ENCODE assay signal across 1 cellular context in the genomic region with DNA sequence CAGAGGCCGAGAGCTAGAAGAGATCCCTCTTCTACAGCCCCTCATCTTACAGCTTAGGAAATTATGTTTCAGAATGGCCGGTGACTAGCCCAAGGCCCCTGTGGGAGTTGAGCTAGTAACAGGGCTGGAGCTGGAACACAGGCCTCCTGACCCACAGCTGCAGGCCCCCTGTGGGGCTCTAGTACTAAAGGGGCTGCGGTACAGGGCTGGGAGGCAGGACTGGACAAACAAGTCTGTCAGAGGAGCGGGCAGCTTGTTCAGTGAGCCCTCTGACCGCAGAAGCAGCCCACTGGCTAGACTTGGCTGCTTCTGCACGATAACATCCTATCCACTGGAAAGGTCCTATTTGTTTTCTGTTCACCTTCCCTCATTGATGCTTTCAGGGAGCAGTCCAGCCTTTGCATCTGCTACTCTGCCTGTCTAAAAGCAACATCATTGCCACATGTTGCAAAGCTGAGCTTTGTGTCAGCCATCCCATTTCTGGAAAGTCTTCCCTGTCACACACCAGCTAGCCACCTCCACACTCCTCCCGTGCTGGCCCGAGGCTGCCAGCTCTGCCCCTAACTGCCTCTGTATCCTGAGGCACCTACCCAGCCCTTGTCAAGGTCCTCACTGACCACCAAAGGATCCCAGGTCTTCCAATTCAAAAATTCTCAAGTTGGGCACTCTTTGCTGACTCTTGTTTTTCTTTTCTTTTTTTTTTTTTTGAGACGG.
TF ChIP-seq lines count a peak whose summit lies in the region.

No MANE protein-coding gene starts in this region.

TF ChIP-seq in K562, 482 proteins besides CTCF, POLR2A, EP300 and RAD21 (continued from another document):
- TF ChIP-seq, protein P1, sequence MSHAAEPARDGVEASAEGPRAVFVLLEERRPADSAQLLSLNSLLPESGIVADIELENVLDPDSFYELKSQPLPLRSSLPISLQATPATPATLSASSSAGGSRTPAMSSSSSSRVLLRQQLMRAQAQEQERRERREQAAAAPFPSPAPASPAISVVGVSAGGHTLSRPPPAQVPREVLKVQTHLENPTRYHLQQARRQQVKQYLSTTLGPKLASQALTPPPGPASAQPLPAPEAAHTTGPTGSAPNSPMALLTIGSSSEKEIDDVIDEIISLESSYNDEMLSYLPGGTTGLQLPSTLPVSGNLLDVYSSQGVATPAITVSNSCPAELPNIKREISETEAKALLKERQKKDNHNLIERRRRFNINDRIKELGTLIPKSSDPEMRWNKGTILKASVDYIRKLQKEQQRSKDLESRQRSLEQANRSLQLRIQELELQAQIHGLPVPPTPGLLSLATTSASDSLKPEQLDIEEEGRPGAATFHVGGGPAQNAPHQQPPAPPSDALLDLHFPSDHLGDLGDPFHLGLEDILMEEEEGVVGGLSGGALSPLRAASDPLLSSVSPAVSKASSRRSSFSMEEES (CRISPR knock-in tag; IDR thresholded peaks at IDR 0.05), result no peak
